Comparison of ENCODE assay signal across 1 cellular context in the genomic region with DNA sequence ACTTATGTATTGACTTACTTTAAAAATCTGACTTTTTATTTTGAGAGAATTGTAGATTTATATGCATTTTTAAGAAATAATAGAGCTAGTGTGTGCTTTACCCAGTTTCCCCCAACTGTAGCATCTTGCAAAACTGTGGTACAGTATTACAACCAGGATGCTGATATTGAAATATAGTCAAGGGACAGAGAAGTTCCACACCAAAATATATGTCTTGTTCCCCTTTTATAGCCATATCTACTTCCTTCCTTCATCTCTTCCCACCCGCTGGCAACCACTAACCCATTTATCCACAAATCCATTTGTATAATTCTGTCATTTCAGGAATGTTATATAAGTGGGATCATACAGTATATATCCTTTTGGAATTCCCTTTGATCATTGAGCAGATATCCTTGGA.
TF ChIP-seq lines count a peak whose summit lies in the region.

No MANE protein-coding gene starts in this region.

TF ChIP-seq in GM12878, 131 proteins besides CTCF, POLR2A, EP300 and RAD21:
- TF ChIP-seq, protein P1, sequence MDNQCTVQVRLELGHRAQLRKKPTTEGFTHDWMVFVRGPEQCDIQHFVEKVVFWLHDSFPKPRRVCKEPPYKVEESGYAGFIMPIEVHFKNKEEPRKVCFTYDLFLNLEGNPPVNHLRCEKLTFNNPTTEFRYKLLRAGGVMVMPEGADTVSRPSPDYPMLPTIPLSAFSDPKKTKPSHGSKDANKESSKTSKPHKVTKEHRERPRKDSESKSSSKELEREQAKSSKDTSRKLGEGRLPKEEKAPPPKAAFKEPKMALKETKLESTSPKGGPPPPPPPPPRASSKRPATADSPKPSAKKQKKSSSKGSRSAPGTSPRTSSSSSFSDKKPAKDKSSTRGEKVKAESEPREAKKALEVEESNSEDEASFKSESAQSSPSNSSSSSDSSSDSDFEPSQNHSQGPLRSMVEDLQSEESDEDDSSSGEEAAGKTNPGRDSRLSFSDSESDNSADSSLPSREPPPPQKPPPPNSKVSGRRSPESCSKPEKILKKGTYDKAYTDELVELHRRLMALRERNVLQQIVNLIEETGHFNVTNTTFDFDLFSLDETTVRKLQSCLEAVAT (IDR thresholded peaks at IDR 0.05) = no peak
- TF ChIP-seq MYC (IDR thresholded peaks at IDR 0.05; ENCODE audit: insufficient read depth, insufficient read length, insufficient replicate concordance, low read length, severe bottlenecking) (no peak), GATAD2B (conservative IDR thresholded peaks at IDR 0.05; ENCODE audit: low read depth) (no peak), HDGF (IDR thresholded peaks at IDR 0.05) (no peak), CBFB (IDR thresholded peaks at IDR 0.05; ENCODE audit: low read depth) (no peak), ETV6 (conservative IDR thresholded peaks at IDR 0.05 in 1 of 2, IDR thresholded peaks at IDR 0.05 in 1 of 2; ENCODE audit: borderline replicate concordance in 1 of 2, low read depth in 1 of 2) (no peak), EGR1 (IDR thresholded peaks at IDR 0.05; ENCODE audit: borderline replicate concordance in 1 of 2, low read depth in 2 of 2, low read length in 2 of 2) (no peak), TBL1XR1 (IDR thresholded peaks at IDR 0.05; ENCODE audit: low read depth, low read length) (no peak), CREM (IDR thresholded peaks at IDR 0.05; ENCODE audit: low read depth) (no peak)
- TF ChIP-seq, protein P2, sequence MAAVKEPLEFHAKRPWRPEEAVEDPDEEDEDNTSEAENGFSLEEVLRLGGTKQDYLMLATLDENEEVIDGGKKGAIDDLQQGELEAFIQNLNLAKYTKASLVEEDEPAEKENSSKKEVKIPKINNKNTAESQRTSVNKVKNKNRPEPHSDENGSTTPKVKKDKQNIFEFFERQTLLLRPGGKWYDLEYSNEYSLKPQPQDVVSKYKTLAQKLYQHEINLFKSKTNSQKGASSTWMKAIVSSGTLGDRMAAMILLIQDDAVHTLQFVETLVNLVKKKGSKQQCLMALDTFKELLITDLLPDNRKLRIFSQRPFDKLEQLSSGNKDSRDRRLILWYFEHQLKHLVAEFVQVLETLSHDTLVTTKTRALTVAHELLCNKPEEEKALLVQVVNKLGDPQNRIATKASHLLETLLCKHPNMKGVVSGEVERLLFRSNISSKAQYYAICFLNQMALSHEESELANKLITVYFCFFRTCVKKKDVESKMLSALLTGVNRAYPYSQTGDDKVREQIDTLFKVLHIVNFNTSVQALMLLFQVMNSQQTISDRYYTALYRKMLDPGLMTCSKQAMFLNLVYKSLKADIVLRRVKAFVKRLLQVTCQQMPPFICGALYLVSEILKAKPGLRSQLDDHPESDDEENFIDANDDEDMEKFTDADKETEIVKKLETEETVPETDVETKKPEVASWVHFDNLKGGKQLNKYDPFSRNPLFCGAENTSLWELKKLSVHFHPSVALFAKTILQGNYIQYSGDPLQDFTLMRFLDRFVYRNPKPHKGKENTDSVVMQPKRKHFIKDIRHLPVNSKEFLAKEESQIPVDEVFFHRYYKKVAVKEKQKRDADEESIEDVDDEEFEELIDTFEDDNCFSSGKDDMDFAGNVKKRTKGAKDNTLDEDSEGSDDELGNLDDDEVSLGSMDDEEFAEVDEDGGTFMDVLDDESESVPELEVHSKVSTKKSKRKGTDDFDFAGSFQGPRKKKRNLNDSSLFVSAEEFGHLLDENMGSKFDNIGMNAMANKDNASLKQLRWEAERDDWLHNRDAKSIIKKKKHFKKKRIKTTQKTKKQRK (IDR thresholded peaks at IDR 0.05; ENCODE audit: low read depth, low read length) = no peak
- TF ChIP-seq, protein P3, sequence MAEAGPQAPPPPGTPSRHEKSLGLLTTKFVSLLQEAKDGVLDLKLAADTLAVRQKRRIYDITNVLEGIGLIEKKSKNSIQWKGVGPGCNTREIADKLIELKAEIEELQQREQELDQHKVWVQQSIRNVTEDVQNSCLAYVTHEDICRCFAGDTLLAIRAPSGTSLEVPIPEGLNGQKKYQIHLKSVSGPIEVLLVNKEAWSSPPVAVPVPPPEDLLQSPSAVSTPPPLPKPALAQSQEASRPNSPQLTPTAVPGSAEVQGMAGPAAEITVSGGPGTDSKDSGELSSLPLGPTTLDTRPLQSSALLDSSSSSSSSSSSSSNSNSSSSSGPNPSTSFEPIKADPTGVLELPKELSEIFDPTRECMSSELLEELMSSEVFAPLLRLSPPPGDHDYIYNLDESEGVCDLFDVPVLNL (IDR thresholded peaks at IDR 0.05; ENCODE audit: low read depth, low read length) = no peak
- TF ChIP-seq, protein P4, sequence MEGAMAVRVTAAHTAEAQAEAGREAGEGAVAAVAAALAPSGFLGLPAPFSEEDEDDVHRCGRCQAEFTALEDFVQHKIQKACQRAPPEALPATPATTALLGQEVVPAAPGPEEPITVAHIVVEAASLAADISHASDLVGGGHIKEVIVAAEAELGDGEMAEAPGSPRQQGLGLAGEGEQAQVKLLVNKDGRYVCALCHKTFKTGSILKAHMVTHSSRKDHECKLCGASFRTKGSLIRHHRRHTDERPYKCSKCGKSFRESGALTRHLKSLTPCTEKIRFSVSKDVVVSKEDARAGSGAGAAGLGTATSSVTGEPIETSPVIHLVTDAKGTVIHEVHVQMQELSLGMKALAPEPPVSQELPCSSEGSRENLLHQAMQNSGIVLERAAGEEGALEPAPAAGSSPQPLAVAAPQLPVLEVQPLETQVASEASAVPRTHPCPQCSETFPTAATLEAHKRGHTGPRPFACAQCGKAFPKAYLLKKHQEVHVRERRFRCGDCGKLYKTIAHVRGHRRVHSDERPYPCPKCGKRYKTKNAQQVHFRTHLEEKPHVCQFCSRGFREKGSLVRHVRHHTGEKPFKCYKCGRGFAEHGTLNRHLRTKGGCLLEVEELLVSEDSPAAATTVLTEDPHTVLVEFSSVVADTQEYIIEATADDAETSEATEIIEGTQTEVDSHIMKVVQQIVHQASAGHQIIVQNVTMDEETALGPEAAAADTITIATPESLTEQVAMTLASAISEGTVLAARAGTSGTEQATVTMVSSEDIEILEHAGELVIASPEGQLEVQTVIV (IDR thresholded peaks at IDR 0.05; ENCODE audit: borderline replicate concordance, partially characterized antibody) = no peak
- TF ChIP-seq, protein P5, sequence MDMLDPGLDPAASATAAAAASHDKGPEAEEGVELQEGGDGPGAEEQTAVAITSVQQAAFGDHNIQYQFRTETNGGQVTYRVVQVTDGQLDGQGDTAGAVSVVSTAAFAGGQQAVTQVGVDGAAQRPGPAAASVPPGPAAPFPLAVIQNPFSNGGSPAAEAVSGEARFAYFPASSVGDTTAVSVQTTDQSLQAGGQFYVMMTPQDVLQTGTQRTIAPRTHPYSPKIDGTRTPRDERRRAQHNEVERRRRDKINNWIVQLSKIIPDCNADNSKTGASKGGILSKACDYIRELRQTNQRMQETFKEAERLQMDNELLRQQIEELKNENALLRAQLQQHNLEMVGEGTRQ (IDR thresholded peaks at IDR 0.05; ENCODE audit: borderline replicate concordance, low read depth, low read length) = no peak
